Comparison of ENCODE assay signal across 8 cellular contexts in the genomic region with DNA sequence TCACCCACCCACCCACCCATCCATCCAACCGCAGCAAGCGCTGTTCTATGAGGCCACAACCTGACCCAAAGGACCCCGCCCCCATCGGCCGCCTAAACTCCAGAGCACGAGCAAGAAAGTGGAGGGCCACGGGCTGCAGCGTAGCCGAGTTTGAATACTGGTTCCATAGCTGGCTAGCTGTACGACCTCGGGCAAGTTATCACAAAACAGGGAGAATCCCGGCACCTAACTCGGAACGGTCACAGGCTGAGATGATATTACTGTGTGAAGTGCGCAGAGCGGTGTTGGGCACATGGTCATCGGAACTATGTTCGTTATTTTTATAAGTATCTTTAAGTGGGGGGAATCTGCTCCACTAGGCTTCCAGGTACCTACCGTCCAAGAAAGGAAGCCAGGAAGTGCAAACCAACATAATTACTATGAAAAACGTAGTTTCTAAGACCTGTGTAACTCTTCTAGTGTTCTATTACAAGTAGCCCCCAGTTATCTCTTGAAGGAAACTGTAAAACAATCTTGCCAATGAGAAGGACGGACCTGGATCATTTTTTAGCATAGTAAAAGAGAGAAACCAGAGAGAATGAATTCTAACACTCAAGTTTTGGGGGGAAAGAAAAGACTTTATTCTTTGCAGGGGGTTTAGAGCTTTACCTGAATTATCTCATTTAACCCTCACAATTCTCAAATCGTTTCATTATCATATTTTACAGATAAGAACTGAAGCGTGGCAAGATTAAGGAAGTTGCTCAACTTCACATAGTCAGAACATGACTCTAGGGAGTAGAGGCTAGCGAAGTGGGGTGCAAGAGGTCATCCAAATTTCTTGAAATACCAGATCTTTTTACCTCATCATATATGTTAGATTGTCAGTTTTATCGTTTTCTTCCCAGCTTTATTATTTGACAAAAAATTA. TPM values are rescaled to one million over a fixed set of nuclear protein-coding genes. Genes with fewer than 3 reads are reported as not detected.
A peak's percentile ranks its signal among the peaks of the same experiment; 100 is the strongest.
DNase-seq lines count a peak whose midpoint lies in the region; ATAC-seq and TF ChIP-seq lines count a peak whose summit lies in the region.

No MANE protein-coding gene starts in this region.

- peak overlapping the region; percentile 82 for H3K9ac ChIP-seq in HCT116 (ENCODE audit: low read length)
- peak overlapping the region; percentile 81 to 84 for H3K9ac ChIP-seq in stomach smooth muscle (ENCODE audit: low read length in 2 of 2)

- peak; percentile 92 for DNase-seq in DMS79 treated with DMSO at 0.1 percent for 48 hours (lab: John Stamatoyannopoulos, UW)
- DNase-seq in DMS79 (lab: John Stamatoyannopoulos, UW), result no peak
- no peak for DNase-seq in HCT116 (ENCODE audit: low read depth, low spot score)
- DNase-seq in NB4 (ENCODE audit: low read depth), result peak; percentile 83
- peak; percentile 25 for DNase-seq in astrocyte of the spinal cord (ENCODE audit: low read depth, low spot score)
- peak; percentile 36 for DNase-seq in kidney glomerular epithelial cell (lab: John Stamatoyannopoulos, UW)
- no peak for DNase-seq in HuH-7.5 (ENCODE audit: low spot score)

- H3K79me2 ChIP-seq in HCT116 (ENCODE audit: insufficient read depth, low read length), result peaks cover 32% of the 10 kb centered on the region

- peak overlapping the region; percentile 83 for H3K4me2 ChIP-seq in HCT116 (ENCODE audit: low read length)

- in situ Hi-C loops in astrocyte of the spinal cord (cut with HindIII; ENCODE audit: low sequenced_read_pairs), result no loop called here

- H4K20me1 ChIP-seq in HCT116 (ENCODE audit: insufficient read depth), result no peaks in the 10 kb centered on the region

- H3K4me1 ChIP-seq in HCT116 (ENCODE audit: control insufficient read depth in 1 of 2, insufficient read depth in 2 of 2, low read length in 2 of 2) (peaks cover 10 to 21% of the 10 kb centered on the region in 2 experiments; a peak in 3 of 4 replicates), stomach smooth muscle (ENCODE audit: control insufficient read depth, insufficient read depth, low read length) (peaks cover 19% of the 10 kb centered on the region)

- RAD21 ChIA-PET in HCT116 (lab: Charles Lee; ENCODE audit: low non-redundant PET in 1 of 2, low total read pairs in 2 of 2, uncharacterized antibody in 2 of 2, unreplicated experiment in 2 of 2), result no interaction called here

- POLR2A ChIA-PET in HCT116 (lab: Charles Lee), result no interaction called here

- TSS peak; percentile 89 for BruUV-seq in HCT116 (replicated peaks; lab: Mats Ljungman, UMichigan)

- peak overlapping the region; percentile 84 to 94 for H3K4me3 ChIP-seq in HCT116 (replicated peaks in 1 of 2; ENCODE audit: low read depth in 1 of 2, low read length in 2 of 2)
- H3K4me3 ChIP-seq in NB4 (ENCODE audit: low read depth, low read length), result peak overlapping the region; percentile 94
- H3K4me3 ChIP-seq in astrocyte of the spinal cord (ENCODE audit: low read depth, low read length), result peak overlapping the region; percentile 70
- peak overlapping the region; percentile 92 to 97 for H3K4me3 ChIP-seq in stomach smooth muscle (ENCODE audit: low read length in 2 of 2)

- ATAC-seq in HCT116, result peak; percentile 24

- TF ChIP-seq POLR2A in HCT116 (IDR thresholded peaks at IDR 0.05; ENCODE audit: borderline replicate concordance, extremely low read depth, insufficient read depth, insufficient read length) (no peak), NB4 (IDR thresholded peaks at IDR 0.05; ENCODE audit: extremely low read depth, insufficient read length) (no peak)

- TF ChIP-seq RAD21 in HCT116 (IDR thresholded peaks at IDR 0.05; ENCODE audit: low read depth), result no peak

- peaks cover 10 to 20% of the 10 kb centered on the region in 2 experiments; a peak in 3 of 4 replicates for H3K36me3 ChIP-seq in HCT116 (ENCODE audit: control insufficient read depth in 1 of 2, insufficient read depth in 2 of 2, low read length in 2 of 2)
- peaks cover 16 to 26% of the 10 kb centered on the region in 2 donors for H3K36me3 ChIP-seq in stomach smooth muscle (ENCODE audit: control insufficient read depth in 2 of 2, insufficient read depth in 2 of 2, low read length in 2 of 2)

- H3K9me2 ChIP-seq in HCT116 (ENCODE audit: insufficient read depth), result no peaks in the 10 kb centered on the region

- H3K27ac ChIP-seq in HCT116 (ENCODE audit: low read depth, low read length), result peak overlapping the region; percentile 91
- H3K27ac ChIP-seq in stomach smooth muscle (ENCODE audit: low read length), result no peak overlapping the region

- CTCF ChIA-PET in HCT116 (lab: Charles Lee), result interaction anchor here (1.0 to 2.0 kb wide), 3 partner anchors 14 to 30 kb away, joined by 3 to 6 read pairs (median 4); partner anchors contain the start of genes APOA5 and ZPR1

- H3K9me3 ChIP-seq in HCT116 (ENCODE audit: control insufficient read depth in 1 of 2, insufficient read depth in 1 of 2, low read depth in 1 of 2, low read length in 2 of 2) (no peaks in the 10 kb centered on the region), stomach smooth muscle (ENCODE audit: control insufficient read depth in 2 of 2, low read length in 2 of 2) (no peaks in the 10 kb centered on the region)

- H3K27me3 ChIP-seq in HCT116 (ENCODE audit: insufficient read depth, low read length) (no peaks in the 10 kb centered on the region), stomach smooth muscle (ENCODE audit: control insufficient read depth in 1 of 2, insufficient read depth in 2 of 2, low read length in 2 of 2) (no peaks in the 10 kb centered on the region)

- no peak for TF ChIP-seq CTCF in HCT116 (IDR thresholded peaks at IDR 0.05 in 2 of 3, conservative IDR thresholded peaks at IDR 0.05 in 1 of 3; ENCODE audit: borderline replicate concordance in 1 of 3, insufficient read depth in 1 of 3, low read depth in 2 of 3, low read length in 2 of 3)
- no peak for TF ChIP-seq CTCF in NB4 (IDR thresholded peaks at IDR 0.05; ENCODE audit: low read depth, low read length)
- no peak for TF ChIP-seq CTCF in astrocyte of the spinal cord (IDR thresholded peaks at IDR 0.05; ENCODE audit: low read depth, low read length)

- peak overlapping the region; percentile 55 for H2AFZ ChIP-seq in HCT116 (ENCODE audit: low read depth, low read length, poor library complexity, severe bottlenecking)

- intact Hi-C loops in HCT116 (cut with micrococcal nuclease), result no loop called here

TF ChIP-seq in HCT116, 20 proteins besides CTCF, POLR2A, EP300 and RAD21:
- TF ChIP-seq, protein P1, sequence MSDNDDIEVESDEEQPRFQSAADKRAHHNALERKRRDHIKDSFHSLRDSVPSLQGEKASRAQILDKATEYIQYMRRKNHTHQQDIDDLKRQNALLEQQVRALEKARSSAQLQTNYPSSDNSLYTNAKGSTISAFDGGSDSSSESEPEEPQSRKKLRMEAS (IDR thresholded peaks at IDR 0.05), result 0 out of 2 replicates have a peak, but pooled peaks have one; percentile 3
- no peak for TF ChIP-seq SP1 (IDR thresholded peaks at IDR 0.05; ENCODE audit: low read depth)
- peak; percentile 47; the same call in 1 of the 2 replicates for TF ChIP-seq CEBPB (IDR thresholded peaks at IDR 0.05; ENCODE audit: low read depth)

RNA-seq across cellular contexts. Expression of gene BUD13, which starts 0.7 kb away (rescaled TPM):
- 22.9 TPM for total RNA-seq in HCT116 (2021; ENCODE audit: unreplicated experiment)
- polyA plus RNA-seq in HCT116 (2012), result 16.1 and 19.0 TPM in 2 replicates

RNA-seq across cellular contexts. Expression of gene ZPR1, which starts 14.4 kb away (rescaled TPM):
- 56.3 TPM for total RNA-seq in HCT116 (2021; ENCODE audit: unreplicated experiment)
- polyA plus RNA-seq in HCT116 (2012), result 42.4 and 50.7 TPM in 2 replicates

RNA-seq across cellular contexts. Expression of gene APOA5, which starts 18.2 kb away (rescaled TPM):
- total RNA-seq in HCT116 (2021; ENCODE audit: unreplicated experiment), result 0.12 TPM
- not detected in 2 replicates for polyA plus RNA-seq in HCT116 (2012)

RNA-seq across cellular contexts. Expression of gene APOA4, which starts 49.6 kb away (rescaled TPM):
- not detected for total RNA-seq in HCT116 (2021; ENCODE audit: unreplicated experiment)
- not detected in 2 replicates for polyA plus RNA-seq in HCT116 (2012)

RNA-seq across cellular contexts. Expression of gene APOC3, which starts 56.2 kb away (rescaled TPM):
- total RNA-seq in HCT116 (2021; ENCODE audit: unreplicated experiment), result 3.5 TPM
- polyA plus RNA-seq in HCT116 (2012), result not detected in 2 replicates

Comparison
In these comparisons a context has a peak if more than half of its experiments do, and no peak if none do; other contexts are left out.
1. DNase-seq: peak in DMS79 treated with DMSO at 0.1 percent for 48 hours (single experiment), NB4 (single experiment), astrocyte of the spinal cord (single experiment) and kidney glomerular epithelial cell (single experiment); none in DMS79 (single experiment), HCT116 (single experiment) and HuH-7.5 (single experiment).
2. Peak in every context shown above with its lines, with median percentiles within 50 percentile points of each other: H3K4me3 ChIP-seq.